Comparison of ENCODE assay signal across 8 cellular contexts in the genomic region with DNA sequence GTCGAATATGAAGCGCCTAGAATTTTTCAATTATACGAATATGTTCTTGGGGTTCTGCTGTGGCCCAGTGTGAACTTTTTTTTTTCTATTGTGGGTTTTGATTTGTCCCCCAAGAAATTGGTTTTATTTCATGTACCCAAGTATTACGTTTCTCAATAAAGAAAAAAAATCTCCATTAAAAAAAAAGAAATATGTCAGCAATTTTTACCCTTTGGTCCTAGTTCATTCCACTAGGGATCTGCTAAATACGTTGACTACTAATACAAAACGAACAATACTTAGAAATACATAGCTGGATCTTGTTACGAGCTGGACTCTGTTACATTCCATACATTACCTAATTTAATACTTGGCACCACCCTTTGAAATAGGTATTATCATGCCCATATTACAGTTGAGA.
"Had no signal": no experiment of that assay in that cellular context is flagged by ENCODE, and none has a peak within 500 bp of the region (broad histone marks: within the 10 kb centered on the region; RNA-seq: fewer than 3 reads in every experiment).

No MANE protein-coding gene starts in this region.

- FAIRE-seq: G401.6, GM12878, GM12891, GM12892, GM18507, GM19239 had no signal

- H3K4me3 ChIP-seq: GM12878 had no signal

- ATAC-seq: GM12878 had no signal

- DNase-seq: GDM1, GF-D8 had no signal
